22 cellular contexts compared by ENCODE assay signal in the genomic region with DNA sequence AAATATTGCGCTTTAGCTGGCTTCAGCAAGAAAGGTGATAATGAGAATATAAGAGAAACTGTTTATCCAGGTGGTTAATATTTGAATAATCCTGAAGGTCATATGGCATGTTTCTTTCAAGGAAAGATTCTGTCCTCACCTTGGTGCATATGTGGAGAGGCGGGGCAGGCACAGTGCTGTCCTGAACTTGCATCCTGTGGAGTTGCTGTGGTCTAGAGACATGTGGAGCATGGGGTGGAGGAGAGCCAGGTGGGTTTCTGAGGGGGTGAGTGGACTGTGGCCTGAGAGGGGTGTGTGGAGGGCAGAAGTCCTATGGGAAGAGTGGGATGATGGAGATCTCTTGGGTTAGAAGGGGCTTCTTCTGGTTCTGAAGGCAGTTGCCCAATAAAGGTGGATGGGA.
DNase-seq lines count a peak whose midpoint lies in the region; ATAC-seq, FAIRE-seq and TF ChIP-seq lines count a peak whose summit lies in the region.
"Had no signal": no experiment of that assay in that cellular context is flagged by ENCODE, and none has a peak within 500 bp of the region (broad histone marks: within the 10 kb centered on the region; RNA-seq: fewer than 3 reads in every experiment).

No MANE protein-coding gene starts in this region.

- H3K36me3 ChIP-seq in kidney (ENCODE audit: control insufficient read depth in 1 of 2, insufficient read depth in 2 of 2, low read length in 2 of 2), result no peaks in the 10 kb centered on the region
- H3K36me3 ChIP-seq: BLaER1 had no signal

- H3K9me3 Mint-ChIP-seq in WTC11, result no peaks in the 10 kb centered on the region
- H3K9me3 Mint-ChIP-seq: CD8-positive, alpha-beta T cell; GM23338; H9 had no signal

- no peak for FAIRE-seq in kidney (lab: Jason Lieb, UNC)
- FAIRE-seq: A204.1, GM12878 had no signal

- CTCF ChIA-PET in WTC11 (lab: Charles Lee), result interaction anchor here (1.2 kb wide), 1 partner anchor 66 kb away, joined by 4 read pairs; a partner anchor contains a TSS

- no peaks in the 10 kb centered on the region for H3K36me3 Mint-ChIP-seq in WTC11
- H3K36me3 Mint-ChIP-seq: CD4-positive, CD25-positive, alpha-beta regulatory T cell; CD8-positive, alpha-beta T cell had no signal

- POLR2A ChIA-PET in WTC11 (lab: Charles Lee), result no interaction called here

- no peak overlapping the region for H3K27ac ChIP-seq in kidney (ENCODE audit: low read depth in 2 of 2, low read length in 2 of 2)
- H3K27ac ChIP-seq: 22Rv1, BLaER1, C4-2B had no signal

- peaks cover 34% of the 10 kb centered on the region for H3K4me1 Mint-ChIP-seq in WTC11
- H3K4me1 Mint-ChIP-seq: B cell; CD4-positive, CD25-positive, alpha-beta regulatory T cell had no signal

- ATAC-seq in WTC11 (no peak), HG03196 (IDR thresholded peaks at IDR 0.05; ENCODE audit: unreplicated experiment) (no peak)
- ATAC-seq: CD8-positive, alpha-beta T cell; GM12878; GM23338; HCT116 had no signal

- no peak overlapping the region for H3K9ac ChIP-seq in kidney (ENCODE audit: low read length in 2 of 2)
- H3K9ac ChIP-seq: BLaER1 had no signal

- no peaks in the 10 kb centered on the region for H3K4me1 ChIP-seq in kidney (ENCODE audit: control insufficient read depth in 1 of 2, insufficient read depth in 1 of 2, low read depth in 1 of 2, low read length in 2 of 2)
- H3K4me1 ChIP-seq: BLaER1, Caco-2 had no signal

- no peak for TF ChIP-seq CTCF in WTC11 (IDR thresholded peaks at IDR 0.05)
- no peak for TF ChIP-seq CTCF in kidney (IDR thresholded peaks at IDR 0.05; ENCODE audit: borderline replicate concordance, extremely low read depth, insufficient read depth)

- peaks cover 2% of the 10 kb centered on the region; the same call in 1 of the 2 replicates for H3K27me3 Mint-ChIP-seq in WTC11 (ENCODE audit: low read depth)

- no peak overlapping the region for H3K4me3 Mint-ChIP-seq in WTC11
- H3K4me3 Mint-ChIP-seq: B cell; CD4-positive, CD25-positive, alpha-beta regulatory T cell; CD8-positive, alpha-beta T cell; GM23338 had no signal

- H3K27ac Mint-ChIP-seq in WTC11, result peak overlapping the region; percentile 28
- H3K27ac Mint-ChIP-seq: B cell; CD8-positive, alpha-beta T cell; GM23338; H9 had no signal

- H3K4me3 ChIP-seq in kidney (ENCODE audit: low read length in 2 of 2), result no peak overlapping the region
- H3K4me3 ChIP-seq: BLaER1, GM12878, GM23338 had no signal

- no peaks in the 10 kb centered on the region for H3K9me3 ChIP-seq in kidney (ENCODE audit: control insufficient read depth in 1 of 2, low read length in 2 of 2)
- H3K9me3 ChIP-seq: BLaER1, Caco-2 had no signal

- intact Hi-C loops in kidney (cut with DNase I), result no loop called here

- DNase-seq in activated effector memory CD4-positive, alpha-beta T cell treated with anti-CD3 and anti-CD28 coated beads, Interleukin-2, amount 50 U/mL, for 16 hours, result peak; percentile 39
- no peak for DNase-seq in activated effector memory CD4-positive, alpha-beta T cell treated with Interleukin-2 at 50 U/mL for 16 hours
- DNase-seq in WTC11 (ENCODE audit: low spot score) (no peak), kidney (peak; percentile 26), DMS53 treated with DMSO at 0.1 percent for 48 hours (lab: John Stamatoyannopoulos, UW; ENCODE audit: unreplicated experiment) (no peak)
- DNase-seq: Caco-2; CD4-positive, CD25-positive, alpha-beta regulatory T cell; CD8-positive, alpha-beta T cell; DMS153; DMS79; EL; GDM1; H9 had no signal

TF ChIP-seq in WTC11, 78 proteins besides CTCF, POLR2A, EP300 and RAD21:
- TF ChIP-seq ELF4 (CRISPR knock-in tag; IDR thresholded peaks at IDR 0.05; ENCODE audit: low read depth) (no peak), NR2C2 (CRISPR knock-in tag; IDR thresholded peaks at IDR 0.05) (no peak), GTF2I (CRISPR knock-in tag; conservative IDR thresholded peaks at IDR 0.05) (no peak), NR3C1 (CRISPR knock-in tag; conservative IDR thresholded peaks at IDR 0.05; ENCODE audit: low read depth) (no peak), SOX15 (CRISPR knock-in tag; IDR thresholded peaks at IDR 0.05) (no peak), ZNF138 (CRISPR knock-in tag; conservative IDR thresholded peaks at IDR 0.05) (no peak), CREB1 (CRISPR knock-in tag; IDR thresholded peaks at IDR 0.05) (no peak), KAT7 (CRISPR knock-in tag; IDR thresholded peaks at IDR 0.05; ENCODE audit: borderline replicate concordance) (no peak), NFE2L1 (CRISPR knock-in tag; IDR thresholded peaks at IDR 0.05) (no peak)
- TF ChIP-seq, protein P1, sequence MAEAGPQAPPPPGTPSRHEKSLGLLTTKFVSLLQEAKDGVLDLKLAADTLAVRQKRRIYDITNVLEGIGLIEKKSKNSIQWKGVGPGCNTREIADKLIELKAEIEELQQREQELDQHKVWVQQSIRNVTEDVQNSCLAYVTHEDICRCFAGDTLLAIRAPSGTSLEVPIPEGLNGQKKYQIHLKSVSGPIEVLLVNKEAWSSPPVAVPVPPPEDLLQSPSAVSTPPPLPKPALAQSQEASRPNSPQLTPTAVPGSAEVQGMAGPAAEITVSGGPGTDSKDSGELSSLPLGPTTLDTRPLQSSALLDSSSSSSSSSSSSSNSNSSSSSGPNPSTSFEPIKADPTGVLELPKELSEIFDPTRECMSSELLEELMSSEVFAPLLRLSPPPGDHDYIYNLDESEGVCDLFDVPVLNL (CRISPR knock-in tag; IDR thresholded peaks at IDR 0.05; ENCODE audit: borderline replicate concordance, low read depth), result no peak

Comparison
In these comparisons a context has a peak if more than half of its experiments do, and no peak if none do; other contexts are left out.
1. DNase-seq: peak in activated effector memory CD4-positive, alpha-beta T cell treated with anti-CD3 and anti-CD28 coated beads, Interleukin-2, amount 50 U/mL, for 16 hours (single experiment) and kidney (single experiment); none in activated effector memory CD4-positive, alpha-beta T cell treated with Interleukin-2 at 50 U/mL for 16 hours (single experiment), WTC11 (single experiment) and DMS53 treated with DMSO at 0.1 percent for 48 hours (single experiment).